8 cellular contexts compared by ENCODE assay signal in genomic region chr5:78983601-78984000, GRCh38. TPM values are rescaled to one million over a fixed set of nuclear protein-coding genes. Genes with fewer than 3 reads are reported as not detected.
A peak's percentile ranks its signal among the peaks of the same experiment; 100 is the strongest.
DNase-seq lines count a peak whose midpoint lies in the region; ATAC-seq and TF ChIP-seq lines count a peak whose summit lies in the region.

No MANE protein-coding gene starts in this region.

- H3K9me3 Mint-ChIP-seq in activated CD4-positive, alpha-beta T cell treated with anti-CD3 and anti-CD28 coated beads for 36 hours (ENCODE audit: low read depth): no peaks in the 10 kb centered on the region
- H3K9me3 Mint-ChIP-seq in activated CD4-positive, alpha-beta memory T cell treated with anti-CD3 and anti-CD28 coated beads for 36 hours: no peaks in the 10 kb centered on the region

- no peak for DNase-seq in activated CD4-positive, alpha-beta T cell treated with anti-CD3 and anti-CD28 coated beads for 36 hours
- DNase-seq in activated CD4-positive, alpha-beta T cell treated with anti-CD3 and anti-CD28 coated beads for 48 hours: no peak
- DNase-seq in activated CD4-positive, alpha-beta memory T cell treated with anti-CD3 and anti-CD28 coated beads for 36 hours: no peak
- no peak for DNase-seq in substantia nigra (lab: John Stamatoyannopoulos, UW)
- DNase-seq in RWPE1 (ENCODE audit: low spot score): no peak

- peaks cover 14% of the 10 kb centered on the region; the same call in 1 of the 2 replicates for H3K4me1 ChIP-seq in iPS-20b (ENCODE audit: insufficient read depth, low read length)

- H3K36me3 ChIP-seq in iPS-20b (ENCODE audit: insufficient read depth, low read depth, low read length): no peaks in the 10 kb centered on the region

- CTCF ChIA-PET in activated CD4-positive, alpha-beta T cell treated with anti-CD3 and anti-CD28 coated beads for 36 hours (lab: Charles Lee): interaction anchor here (1.1 to 2.2 kb wide), 4 partner anchors 13 to 150 kb away, joined by 3 to 7 read pairs (median 5); no protein-coding TSS in a partner anchor
- CTCF ChIA-PET in activated CD4-positive, alpha-beta memory T cell treated with anti-CD3 and anti-CD28 coated beads for 36 hours (lab: Charles Lee): interaction anchor here (0.8 to 3.1 kb wide), 6 partner anchors 17 to 689 kb away, joined by 3 to 15 read pairs (median 3); partner anchors contain the start of gene AP3B1
- CTCF ChIA-PET in RWPE1 (lab: Yijun Ruan, JAX): interaction anchor here (0.6 to 0.9 kb wide), 2 partner anchors 18 to 1013 kb away, joined by 3 to 6 read pairs; no protein-coding TSS in a partner anchor

- H3K4me1 Mint-ChIP-seq in activated CD4-positive, alpha-beta T cell treated with anti-CD3 and anti-CD28 coated beads for 36 hours: peaks cover 48% of the 10 kb centered on the region
- peaks cover 42% of the 10 kb centered on the region for H3K4me1 Mint-ChIP-seq in activated CD4-positive, alpha-beta memory T cell treated with anti-CD3 and anti-CD28 coated beads for 36 hours (ENCODE audit: low read depth)

- no peak for ATAC-seq in activated CD4-positive, alpha-beta T cell treated with anti-CD3 and anti-CD28 coated beads for 36 hours
- ATAC-seq in HG02759 (IDR thresholded peaks at IDR 0.05; ENCODE audit: unreplicated experiment) (no peak), HG03045 (IDR thresholded peaks at IDR 0.05; ENCODE audit: unreplicated experiment) (no peak)

- peak overlapping the region; percentile 71 for H3K4me3 ChIP-seq in iPS-20b (ENCODE audit: low read length)

- peak overlapping the region; percentile 9 for H3K27ac ChIP-seq in iPS-20b (ENCODE audit: low read length)
- H3K27ac ChIP-seq in substantia nigra (ENCODE audit: low read depth, low read length, poor library complexity, severe bottlenecking): peak overlapping the region; percentile 93
- H3K27ac ChIP-seq in RWPE1: no peak overlapping the region

- H3K27me3 ChIP-seq in iPS-20b (ENCODE audit: insufficient read depth, low read length): peaks cover 3% of the 10 kb centered on the region; the same call in 1 of the 2 replicates

- peak overlapping the region; percentile 75; the same call in 1 of the 2 replicates for H3K9ac ChIP-seq in iPS-20b (ENCODE audit: low read depth, low read length)

- no peaks in the 10 kb centered on the region for H3K36me3 Mint-ChIP-seq in activated CD4-positive, alpha-beta T cell treated with anti-CD3 and anti-CD28 coated beads for 36 hours (ENCODE audit: low read depth)
- H3K36me3 Mint-ChIP-seq in activated CD4-positive, alpha-beta memory T cell treated with anti-CD3 and anti-CD28 coated beads for 36 hours: peaks cover 2% of the 10 kb centered on the region

- no peaks in the 10 kb centered on the region for H3K9me3 ChIP-seq in iPS-20b (ENCODE audit: insufficient read depth, low read depth, low read length)

- no peaks in the 10 kb centered on the region for H3K27me3 Mint-ChIP-seq in activated CD4-positive, alpha-beta T cell treated with anti-CD3 and anti-CD28 coated beads for 36 hours
- no peaks in the 10 kb centered on the region for H3K27me3 Mint-ChIP-seq in activated CD4-positive, alpha-beta memory T cell treated with anti-CD3 and anti-CD28 coated beads for 36 hours

- H3K4me3 Mint-ChIP-seq in activated CD4-positive, alpha-beta T cell treated with anti-CD3 and anti-CD28 coated beads for 36 hours: peak overlapping the region; percentile 82
- H3K4me3 Mint-ChIP-seq in activated CD4-positive, alpha-beta memory T cell treated with anti-CD3 and anti-CD28 coated beads for 36 hours: peak overlapping the region; percentile 84

- POLR2A ChIA-PET in activated CD4-positive, alpha-beta T cell treated with anti-CD3 and anti-CD28 coated beads for 36 hours (lab: Charles Lee): interaction anchor here (0.8 kb wide), 1 partner anchor 1007 kb away, joined by 3 read pairs; no protein-coding TSS in a partner anchor
- POLR2A ChIA-PET in activated CD4-positive, alpha-beta memory T cell treated with anti-CD3 and anti-CD28 coated beads for 36 hours (lab: Charles Lee): no interaction called here
- POLR2A ChIA-PET in RWPE1 (lab: Yijun Ruan, JAX; ENCODE audit: low non-redundant PET): no interaction called here

- peak overlapping the region; percentile 88 for H3K27ac Mint-ChIP-seq in activated CD4-positive, alpha-beta T cell treated with anti-CD3 and anti-CD28 coated beads for 36 hours
- peak overlapping the region; percentile 80 for H3K27ac Mint-ChIP-seq in activated CD4-positive, alpha-beta memory T cell treated with anti-CD3 and anti-CD28 coated beads for 36 hours

- TF ChIP-seq CTCF in RWPE1 (conservative IDR thresholded peaks at IDR 0.05; ENCODE audit: low read depth): no peak

- intact Hi-C loops in activated CD4-positive, alpha-beta T cell treated with anti-CD3 and anti-CD28 coated beads for 36 hours (cut with DNase I, micrococcal nuclease): loop anchor here in 1 of 2 experiments (2.0 to 10.0 kb wide), 4 partner anchors 41 to 1609 kb away; partner anchors contain the start of genes MTX3 and TBCA
- intact Hi-C loops in activated CD4-positive, alpha-beta memory T cell treated with anti-CD3 and anti-CD28 coated beads for 36 hours (cut with micrococcal nuclease): loop anchor here (5.0 to 10.0 kb wide), 4 partner anchors 619 to 1671 kb away; partner anchors contain the start of genes DHFR, MSH3, SCAMP1 and TBCA

RNA-seq across cellular contexts. Expression of gene ARSB, which starts 1.5 kb away (rescaled TPM):
- total RNA-seq in activated CD4-positive, alpha-beta T cell treated with anti-CD3 and anti-CD28 coated beads for 36 hours: 1 to 10 TPM; 7.6 to 8.0 TPM
- total RNA-seq in activated CD4-positive, alpha-beta memory T cell treated with anti-CD3 and anti-CD28 coated beads for 36 hours: 1 to 10 TPM; 9.3 to 9.9 TPM
